ENCODE assay signal across 9 cellular contexts in genomic region chr17:73591278-73592078, GRCh38. TPM values are rescaled to one million over a fixed set of nuclear protein-coding genes. Genes with fewer than 3 reads are reported as not detected.
DNase-seq lines count a peak whose midpoint lies in the region; ATAC-seq and TF ChIP-seq lines count a peak whose summit lies in the region.
"Had no signal": no experiment of that assay in that cellular context is flagged by ENCODE, and none has a peak within 500 bp of the region (broad histone marks: within the 10 kb centered on the region; RNA-seq: fewer than 3 reads in every experiment).

No MANE protein-coding gene starts in this region.

- H3K9me3 Mint-ChIP-seq in memory B cell, result no peaks in the 10 kb centered on the region

- no peaks in the 10 kb centered on the region for H3K36me3 ChIP-seq in prostate gland

- H3K4me3 ChIP-seq in prostate gland, result no peak overlapping the region
- H3K4me3 ChIP-seq: GM23248 had no signal

- H3K27me3 ChIP-seq in prostate gland (replicated peaks; ENCODE audit: insufficient read depth), result no peaks in the 10 kb centered on the region

- H3K27ac Mint-ChIP-seq in memory B cell, result peak overlapping the region; percentile 82

- intact Hi-C loops in prostate gland (cut with DNase I), result no loop called here

- no peaks in the 10 kb centered on the region for H3K36me3 Mint-ChIP-seq in memory B cell

- H3K27me3 Mint-ChIP-seq in memory B cell, result no peaks in the 10 kb centered on the region

- 64% methylated on average over 19 of the region's 19 CpGs for WGBS in prostate gland

- TF ChIP-seq POLR2A in prostate gland (IDR thresholded peaks at IDR 0.05), result no peak

- DNase-seq in UCSD-AML1 (lab: John Stamatoyannopoulos, UW; ENCODE audit: unreplicated experiment), result peak; percentile 48
- DNase-seq in memory B cell (ENCODE audit: low spot score in 2 of 2), result peak; percentile 43 to 66
- DNase-seq in mesenteric fat pad (ENCODE audit: low spot score), result no peak
- no peak for DNase-seq in NOMO-1 (lab: John Stamatoyannopoulos, UW; ENCODE audit: unreplicated experiment in 2 of 2)
- DNase-seq in prostate gland (ENCODE audit: low spot score), result no peak
- DNase-seq in dermis blood vessel endothelial cell, result no peak
- DNase-seq: GM23248 had no signal

- TF ChIP-seq CTCF in prostate gland (IDR thresholded peaks at IDR 0.05), result no peak

- peak overlapping the region; percentile 79 for H3K4me3 Mint-ChIP-seq in memory B cell

- H3K27ac ChIP-seq in prostate gland, result no peak overlapping the region
- H3K27ac ChIP-seq: GM23248 had no signal

- peak; percentile 62 for ATAC-seq in GM18873 (IDR thresholded peaks at IDR 0.05; ENCODE audit: low FRiP score, unreplicated experiment)
- ATAC-seq in HG02884 (IDR thresholded peaks at IDR 0.05; ENCODE audit: unreplicated experiment), result peak; percentile 74
- peak; percentile 87 for ATAC-seq in memory B cell (ENCODE audit: low read depth)

- H3K9me3 ChIP-seq in prostate gland, result no peaks in the 10 kb centered on the region

- H3K4me1 Mint-ChIP-seq in memory B cell, result peaks cover 83% of the 10 kb centered on the region

- no peaks in the 10 kb centered on the region for H3K4me1 ChIP-seq in prostate gland (replicated peaks)

RNA-seq across cellular contexts. Expression of gene SDK2, which starts 52.8 kb away (rescaled TPM):
- total RNA-seq in mesenteric fat pad (0.84 TPM), prostate gland (10 to 100 TPM; 16.5 to 26.3 TPM), dermis blood vessel endothelial cell (not detected in 2 replicates)

Comparison
In these comparisons a context has a peak if more than half of its experiments do, and no peak if none do; other contexts are left out.
1. DNase-seq: peak in UCSD-AML1 (single experiment) and memory B cell (2 of 2); none in mesenteric fat pad (single experiment), NOMO-1 (0 of 2), prostate gland (single experiment) and dermis blood vessel endothelial cell (single experiment).
2. Peak in every context shown above with its lines, with median percentiles within 50 percentile points of each other: ATAC-seq.